In the genomic region with DNA sequence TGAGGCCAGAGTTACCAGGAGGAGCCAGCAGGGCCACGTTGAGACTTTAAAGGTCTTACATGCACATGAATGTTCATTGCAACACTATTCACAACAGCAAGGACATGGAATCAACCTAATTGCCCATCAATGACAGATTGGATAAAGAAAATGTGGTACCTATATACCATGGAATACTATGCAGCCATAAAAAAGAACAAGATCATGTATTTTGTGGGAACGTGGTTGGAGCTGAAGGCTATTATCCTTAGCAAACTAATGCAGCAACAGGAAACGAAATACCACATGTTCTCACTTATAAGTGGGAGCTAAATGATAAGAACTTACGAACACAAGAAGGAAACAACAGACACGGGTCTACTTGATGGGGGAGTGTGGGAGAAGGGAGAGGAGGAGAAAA, we compare ENCODE assay signal across 1 cellular context. TPM values are rescaled to one million over a fixed set of nuclear protein-coding genes. Genes with fewer than 3 reads are reported as not detected.
"Had no signal": no experiment of that assay in that cellular context is flagged by ENCODE, and none has a peak within 500 bp of the region (broad histone marks: within the 10 kb centered on the region; RNA-seq: fewer than 3 reads in every experiment).

No MANE protein-coding gene starts in this region.

RNA-seq across cellular contexts. Expression of gene EGLN3, which starts 11.6 kb away (rescaled TPM):
- polyA plus RNA-seq: endothelial cell of umbilical vein had no signal
